In genomic region chr16:83898463-83899271, GRCh38 we compare ENCODE assay signal across 1 cellular context.
TF ChIP-seq lines count a peak whose summit lies in the region.

Gene MLYCD (plus strand): TSS chr16:83899115. CDS start chr16:83899145, 30 bp downstream.

TF ChIP-seq in SK-N-SH, 30 proteins besides CTCF, POLR2A, EP300 and RAD21 (continued from another document):
- no peak; the same call in 1 of the 2 replicates for TF ChIP-seq IRF3 (IDR thresholded peaks at IDR 0.05; ENCODE audit: low read depth, low read length)
- no peak for TF ChIP-seq USF1 (IDR thresholded peaks at IDR 0.05; ENCODE audit: borderline replicate concordance, low read depth)
- no peak for TF ChIP-seq SIN3A (IDR thresholded peaks at IDR 0.05; ENCODE audit: borderline replicate concordance, low read depth, low read length)
- no peak for TF ChIP-seq REST (IDR thresholded peaks at IDR 0.05; ENCODE audit: low read depth, low read length)
- TF ChIP-seq TAF1 (IDR thresholded peaks at IDR 0.05; ENCODE audit: borderline replicate concordance, low read depth, low read length) = no peak
- no peak for TF ChIP-seq TCF12 (IDR thresholded peaks at IDR 0.05)
- no peak for TF ChIP-seq ZBTB33 (IDR thresholded peaks at IDR 0.05; ENCODE audit: borderline replicate concordance, low read depth)
- no peak for TF ChIP-seq USF2 (IDR thresholded peaks at IDR 0.05; ENCODE audit: borderline replicate concordance, low read depth, low read length)
- no peak for TF ChIP-seq FOXJ3 (CRISPR knock-in tag; IDR thresholded peaks at IDR 0.05)
- TF ChIP-seq JUND (IDR thresholded peaks at IDR 0.05) = no peak
- TF ChIP-seq NRF1 (IDR thresholded peaks at IDR 0.05; ENCODE audit: low read depth, low read length) = no peak
- TF ChIP-seq RFX5 (IDR thresholded peaks at IDR 0.05; ENCODE audit: low read length) = no peak
- TF ChIP-seq SMC3 (IDR thresholded peaks at IDR 0.05; ENCODE audit: low read depth, low read length) = no peak
- TF ChIP-seq TEAD4 (IDR thresholded peaks at IDR 0.05; ENCODE audit: borderline replicate concordance, insufficient read depth) = no peak
